ENCODE assay signal across 7 cellular contexts in genomic region chr22:37486224-37486845, GRCh38. TPM values are rescaled to one million over a fixed set of nuclear protein-coding genes. Genes with fewer than 3 reads are reported as not detected.
DNase-seq lines count a peak whose midpoint lies in the region; ATAC-seq and TF ChIP-seq lines count a peak whose summit lies in the region.

MFNG (minus strand) TSS chr22:37486384; CDS start chr22:37486177, 207 bp downstream.

- H3K36me3 ChIP-seq in mucosa of rectum (ENCODE audit: control insufficient read depth in 2 of 2, insufficient read depth in 2 of 2, low read length in 2 of 2) = peaks cover 6 to 7% of the 10 kb centered on the region in 2 donors

- peaks cover 47% of the 10 kb centered on the region for H3K4me1 Mint-ChIP-seq in activated CD8-positive, alpha-beta memory T cell treated with anti-CD3 and anti-CD28 coated beads, Interleukin-2, amount 10 ng/mL, durations not matched to agents 7 days and 5 days
- H3K4me1 Mint-ChIP-seq in endothelial cell (ENCODE audit: unreplicated experiment) = peaks cover 48% of the 10 kb centered on the region

- no peaks in the 10 kb centered on the region for H3K9me3 ChIP-seq in mucosa of rectum (ENCODE audit: control insufficient read depth in 2 of 2, low read length in 2 of 2)

- H3K4me1 ChIP-seq in mucosa of rectum (ENCODE audit: control insufficient read depth in 2 of 2, insufficient read depth in 2 of 2, low read length in 2 of 2) = peaks cover 12% of the 10 kb centered on the region in 2 donors

- no peaks in the 10 kb centered on the region for H3K27me3 Mint-ChIP-seq in activated CD8-positive, alpha-beta memory T cell treated with anti-CD3 and anti-CD28 coated beads, Interleukin-2, amount 10 ng/mL, durations not matched to agents 7 days and 5 days
- H3K27me3 Mint-ChIP-seq in endothelial cell (ENCODE audit: unreplicated experiment) = peaks cover 22% of the 10 kb centered on the region

- peak within 1 kb of the TSS; percentile 56 to 70 for H3K9ac ChIP-seq in mucosa of rectum (ENCODE audit: low read depth in 1 of 2, low read length in 2 of 2)

- peak within 1 kb of the TSS; percentile 88 for H3K27ac Mint-ChIP-seq in activated CD8-positive, alpha-beta memory T cell treated with anti-CD3 and anti-CD28 coated beads, Interleukin-2, amount 10 ng/mL, durations not matched to agents 7 days and 5 days
- peak within 1 kb of the TSS; percentile 84 for H3K27ac Mint-ChIP-seq in endothelial cell (ENCODE audit: unreplicated experiment)

- peak within 1 kb of the TSS; percentile 70 to 83 for H3K27ac ChIP-seq in mucosa of rectum (ENCODE audit: low read depth in 2 of 2, low read length in 2 of 2)

- H3K4me3 Mint-ChIP-seq in activated CD8-positive, alpha-beta memory T cell treated with anti-CD3 and anti-CD28 coated beads, Interleukin-2, amount 10 ng/mL, durations not matched to agents 7 days and 5 days = peak within 1 kb of the TSS; percentile 94
- peak within 1 kb of the TSS; percentile 62 for H3K4me3 Mint-ChIP-seq in endothelial cell (ENCODE audit: unreplicated experiment)

- H3K9me3 Mint-ChIP-seq in activated CD8-positive, alpha-beta memory T cell treated with anti-CD3 and anti-CD28 coated beads, Interleukin-2, amount 10 ng/mL, durations not matched to agents 7 days and 5 days (ENCODE audit: low read depth) = no peaks in the 10 kb centered on the region
- H3K9me3 Mint-ChIP-seq in endothelial cell (ENCODE audit: unreplicated experiment) = no peaks in the 10 kb centered on the region

- ATAC-seq in GM18502 (IDR thresholded peaks at IDR 0.05; ENCODE audit: poor library complexity, unreplicated experiment) (peak; percentile 59), HG02884 (IDR thresholded peaks at IDR 0.05; ENCODE audit: unreplicated experiment) (peak; percentile 34)
- peak; percentile 66 for ATAC-seq in activated CD8-positive, alpha-beta memory T cell treated with anti-CD3 and anti-CD28 coated beads, Interleukin-2, amount 10 ng/mL, durations not matched to agents 7 days and 5 days

- DNase-seq in NCI-H82 treated with DMSO at 0.1 percent for 48 hours (lab: John Stamatoyannopoulos, UW; ENCODE audit: unreplicated experiment) (peak; percentile 22), endothelial cell (ENCODE audit: low spot score) (peak; percentile 73)
- peak; percentile 83 for DNase-seq in activated CD8-positive, alpha-beta memory T cell treated with anti-CD3 and anti-CD28 coated beads, Interleukin-2, amount 10 ng/mL, durations not matched to agents 7 days and 5 days
- peak; percentile 45 for DNase-seq in stimulated activated CD8-positive, alpha-beta memory T cell treated with anti-CD3 and anti-CD28 coated beads, Interleukin-7, amount 100 ng/mL, for 24 hours (ENCODE audit: low read depth)

- TF ChIP-seq CTCF in endothelial cell (IDR thresholded peaks at IDR 0.05; ENCODE audit: unreplicated experiment) = no peak

- H3K36me3 Mint-ChIP-seq in activated CD8-positive, alpha-beta memory T cell treated with anti-CD3 and anti-CD28 coated beads, Interleukin-2, amount 10 ng/mL, durations not matched to agents 7 days and 5 days = peaks cover 27% of the 10 kb centered on the region
- peaks cover 17% of the 10 kb centered on the region for H3K36me3 Mint-ChIP-seq in endothelial cell (ENCODE audit: low read depth, unreplicated experiment)

- H3K27me3 ChIP-seq in mucosa of rectum (ENCODE audit: control insufficient read depth in 2 of 2, insufficient read depth in 2 of 2, low read length in 2 of 2) = no peaks in the 10 kb centered on the region

- CTCF ChIA-PET in activated CD8-positive, alpha-beta memory T cell treated with anti-CD3 and anti-CD28 coated beads, Interleukin-2, amount 10 ng/mL, durations not matched to agents 7 days and 5 days (lab: Charles Lee) = interaction anchor here (0.8 to 4.2 kb wide), 13 partner anchors 10 to 243 kb away, joined by 3 to 34 read pairs (median 4); partner anchors contain the start of gene RAC2

- H3K4me3 ChIP-seq in mucosa of rectum (ENCODE audit: low read length in 2 of 2) = peak within 1 kb of the TSS; percentile 58 to 76

RNA-seq across cellular contexts. Expression of gene MFNG, which starts in this region (rescaled TPM):
- 100 to 1,000 TPM; 196 to 220 TPM for total RNA-seq in activated CD8-positive, alpha-beta memory T cell treated with anti-CD3 and anti-CD28 coated beads, Interleukin-2, amount 10 ng/mL, durations not matched to agents 7 days and 5 days
- total RNA-seq in endothelial cell (ENCODE audit: unreplicated experiment) = 75.4 TPM

Comparison
In these comparisons a context has a peak if more than half of its experiments do, and no peak if none do; other contexts are left out.
1. Peak in every context shown above with its lines: DNase-seq, ATAC-seq, H3K4me3 ChIP-seq and H3K27ac ChIP-seq.
2. DNase-seq: peak in every context shown above with its lines; median percentile 83 in activated CD8-positive, alpha-beta memory T cell treated with anti-CD3 and anti-CD28 coated beads, Interleukin-2, amount 10 ng/mL, durations not matched to agents 7 days and 5 days; 73 in endothelial cell; 45 in stimulated activated CD8-positive, alpha-beta memory T cell treated with anti-CD3 and anti-CD28 coated beads, Interleukin-7, amount 100 ng/mL, for 24 hours; 22 in NCI-H82 treated with DMSO at 0.1 percent for 48 hours.